2 cellular contexts compared by ENCODE assay signal in genomic region chr5:149445343-149445738, GRCh38.
TF ChIP-seq lines count a peak whose summit lies in the region.

No MANE protein-coding gene starts in this region.

TF ChIP-seq in HCT116, 20 proteins besides CTCF, POLR2A, EP300 and RAD21 (continued from another document):
- TF ChIP-seq TCF7L2 (IDR thresholded peaks at IDR 0.05; ENCODE audit: borderline replicate concordance, extremely low read depth, insufficient read depth, insufficient read length) = no peak
- TF ChIP-seq, protein P1, sequence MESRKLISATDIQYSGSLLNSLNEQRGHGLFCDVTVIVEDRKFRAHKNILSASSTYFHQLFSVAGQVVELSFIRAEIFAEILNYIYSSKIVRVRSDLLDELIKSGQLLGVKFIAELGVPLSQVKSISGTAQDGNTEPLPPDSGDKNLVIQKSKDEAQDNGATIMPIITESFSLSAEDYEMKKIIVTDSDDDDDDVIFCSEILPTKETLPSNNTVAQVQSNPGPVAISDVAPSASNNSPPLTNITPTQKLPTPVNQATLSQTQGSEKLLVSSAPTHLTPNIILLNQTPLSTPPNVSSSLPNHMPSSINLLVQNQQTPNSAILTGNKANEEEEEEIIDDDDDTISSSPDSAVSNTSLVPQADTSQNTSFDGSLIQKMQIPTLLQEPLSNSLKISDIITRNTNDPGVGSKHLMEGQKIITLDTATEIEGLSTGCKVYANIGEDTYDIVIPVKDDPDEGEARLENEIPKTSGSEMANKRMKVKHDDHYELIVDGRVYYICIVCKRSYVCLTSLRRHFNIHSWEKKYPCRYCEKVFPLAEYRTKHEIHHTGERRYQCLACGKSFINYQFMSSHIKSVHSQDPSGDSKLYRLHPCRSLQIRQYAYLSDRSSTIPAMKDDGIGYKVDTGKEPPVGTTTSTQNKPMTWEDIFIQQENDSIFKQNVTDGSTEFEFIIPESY (IDR thresholded peaks at IDR 0.05; ENCODE audit: extremely low read depth, insufficient replicate concordance, low read length) = no peak

TF ChIP-seq in K562, 482 proteins besides CTCF, POLR2A, EP300 and RAD21 (continued from another document):
- TF ChIP-seq, protein P2, sequence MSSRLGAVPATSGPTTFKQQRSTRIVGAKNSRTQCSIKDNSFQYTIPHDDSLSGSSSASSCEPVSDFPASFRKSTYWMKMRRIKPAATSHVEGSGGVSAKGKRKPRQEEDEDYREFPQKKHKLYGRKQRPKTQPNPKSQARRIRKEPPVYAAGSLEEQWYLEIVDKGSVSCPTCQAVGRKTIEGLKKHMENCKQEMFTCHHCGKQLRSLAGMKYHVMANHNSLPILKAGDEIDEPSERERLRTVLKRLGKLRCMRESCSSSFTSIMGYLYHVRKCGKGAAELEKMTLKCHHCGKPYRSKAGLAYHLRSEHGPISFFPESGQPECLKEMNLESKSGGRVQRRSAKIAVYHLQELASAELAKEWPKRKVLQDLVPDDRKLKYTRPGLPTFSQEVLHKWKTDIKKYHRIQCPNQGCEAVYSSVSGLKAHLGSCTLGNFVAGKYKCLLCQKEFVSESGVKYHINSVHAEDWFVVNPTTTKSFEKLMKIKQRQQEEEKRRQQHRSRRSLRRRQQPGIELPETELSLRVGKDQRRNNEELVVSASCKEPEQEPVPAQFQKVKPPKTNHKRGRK (tag; IDR thresholded peaks at IDR 0.05) = 0 out of 2 replicates have a peak, but pooled peaks have one; percentile 14
